ENCODE assay signal across 16 cellular contexts in the genomic region with DNA sequence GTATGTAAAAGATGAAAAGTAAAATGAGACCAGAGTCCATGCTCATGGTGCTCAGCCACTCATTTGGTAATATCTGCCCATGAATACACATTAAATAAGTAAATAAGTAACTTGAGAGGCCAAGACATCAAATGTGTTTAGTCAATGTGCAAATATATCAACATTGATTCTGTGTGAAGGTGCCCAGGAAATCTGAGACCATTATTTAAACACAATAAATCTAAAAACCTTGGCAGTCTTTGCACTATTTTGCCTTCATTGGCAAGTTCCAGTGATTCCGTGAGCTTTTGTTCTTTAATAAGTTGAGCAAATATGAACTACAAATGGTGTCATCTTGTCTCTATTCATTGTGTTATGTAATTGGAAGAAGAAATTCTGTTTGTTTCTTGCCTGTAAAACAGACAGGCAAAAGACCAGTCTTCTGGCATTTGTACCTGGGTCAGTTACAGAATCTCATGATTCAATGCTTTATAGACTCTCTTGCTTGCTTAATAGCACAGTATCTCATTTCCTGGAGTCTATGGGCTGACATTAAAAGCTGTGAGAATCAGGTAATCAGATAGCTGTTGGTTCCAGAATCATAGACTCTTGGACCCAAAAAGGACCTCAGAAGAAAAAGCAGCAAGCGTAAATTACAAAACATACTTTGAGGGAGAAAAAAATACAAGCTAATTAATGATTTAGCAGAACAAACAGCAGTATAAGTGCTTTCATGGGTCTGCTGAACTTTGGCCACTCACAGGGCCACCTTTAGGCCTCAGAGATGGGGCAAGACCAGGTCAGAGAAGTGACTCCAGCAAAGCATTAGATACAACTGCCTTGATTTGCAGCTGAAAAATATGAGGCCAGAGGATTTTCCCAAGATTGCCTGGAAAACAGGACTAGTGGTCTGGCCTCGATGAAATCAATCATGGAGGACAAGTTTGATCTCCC. TPM values are rescaled to one million over a fixed set of nuclear protein-coding genes. Genes with fewer than 3 reads are reported as not detected.
DNase-seq lines count a peak whose midpoint lies in the region; TF ChIP-seq lines count a peak whose summit lies in the region.
"Had no signal": no experiment of that assay in that cellular context is flagged by ENCODE, and none has a peak within 500 bp of the region (broad histone marks: within the 10 kb centered on the region; RNA-seq: fewer than 3 reads in every experiment).

No MANE protein-coding gene starts in this region.

- H3K4me2 ChIP-seq in GM23248 (ENCODE audit: unreplicated experiment) (no peak overlapping the region), OCI-LY7 (ENCODE audit: low read length) (no peak overlapping the region)

- DNase-seq in GM23248 (peak; percentile 28), NCI-H345 (lab: John Stamatoyannopoulos, UW) (peak; percentile 4), endodermal cell (no peak), progenitor cell of endocrine pancreas (ENCODE audit: low spot score, unreplicated experiment) (no peak), OCI-LY7 (ENCODE audit: low spot score) (no peak), iPS-NIHi11 (ENCODE audit: low spot score) (no peak)
- no peak for DNase-seq in activated naive CD8-positive, alpha-beta T cell treated with anti-CD3 and anti-CD28 coated beads for 36 hours
- DNase-seq in activated T-helper 1 cell treated with anti-CD3 and anti-CD28 coated beads, Interleukin-12 subunit alpha, Interleukin-12 subunit beta, Interleukin-2, Interleukin-4 antibody, amounts not matched to agents 30 ng/mL and 10 ng/mL and 1 ng/mL, durations not matched to agents 14 hours and 24 hours and 36 hours (ENCODE audit: low spot score) = no peak
- DNase-seq: activated naive CD4-positive, alpha-beta T cell treated with anti-CD3 and anti-CD28 coated beads, Interleukin-2, amount 10 ng/mL, durations not matched to agents 7 days and 5 days; effector CD8-positive, alpha-beta T cell; NCI-H1048; posterior cingulate gyrus; tibial artery had no signal

- H4K20me1 ChIP-seq in GM23248 (ENCODE audit: insufficient read depth) (no peaks in the 10 kb centered on the region), OCI-LY7 (ENCODE audit: insufficient read depth, low read length) (no peaks in the 10 kb centered on the region)

- no peaks in the 10 kb centered on the region for H3K27me3 ChIP-seq in GM23248 (replicated peaks; ENCODE audit: insufficient read depth)
- H3K27me3 ChIP-seq in endodermal cell (ENCODE audit: control insufficient read depth, insufficient read depth, low read length, poor library complexity, severe bottlenecking) = no peaks in the 10 kb centered on the region
- H3K27me3 ChIP-seq: cardiac muscle cell, tibial artery had no signal

- H3K9ac ChIP-seq in GM23248 = no peak overlapping the region
- H3K9ac ChIP-seq in endodermal cell (ENCODE audit: extremely low read depth, low read length, poor library complexity, severe bottlenecking) = no peak overlapping the region

- H3K27ac Mint-ChIP-seq in endodermal cell = no peak overlapping the region
- peak overlapping the region; percentile 92 for H3K27ac Mint-ChIP-seq in progenitor cell of endocrine pancreas
- H3K27ac Mint-ChIP-seq in activated naive CD8-positive, alpha-beta T cell treated with anti-CD3 and anti-CD28 coated beads for 36 hours = no peak overlapping the region
- H3K27ac Mint-ChIP-seq in activated T-helper 1 cell treated with anti-CD3 and anti-CD28 coated beads, Interleukin-12 subunit alpha, Interleukin-12 subunit beta, Interleukin-2, Interleukin-4 antibody, amounts not matched to agents 30 ng/mL and 10 ng/mL and 1 ng/mL, durations not matched to agents 14 hours and 24 hours and 36 hours = no peak overlapping the region
- H3K27ac Mint-ChIP-seq: activated naive CD4-positive, alpha-beta T cell treated with anti-CD3 and anti-CD28 coated beads, Interleukin-2, amount 10 ng/mL, durations not matched to agents 7 days and 5 days had no signal

- H3K9me2 ChIP-seq in GM23248 (ENCODE audit: insufficient read depth) (no peaks in the 10 kb centered on the region), OCI-LY7 (ENCODE audit: insufficient read depth, low read length) (no peaks in the 10 kb centered on the region)

- H3K4me3 ChIP-seq in GM23248 (no peak overlapping the region), endodermal cell (ENCODE audit: low read length) (peak overlapping the region; percentile 47), OCI-LY7 (ENCODE audit: low read depth, low read length, poor library complexity, severe bottlenecking) (no peak overlapping the region)
- H3K4me3 ChIP-seq: cardiac muscle cell, tibial artery had no signal

- in situ Hi-C loops in GM23248 (cut with MboI) = no loop called here

- intact Hi-C loops in OCI-LY7 (cut with micrococcal nuclease; ENCODE audit: unreplicated experiment) = no loop called here
- intact Hi-C loops in activated T-helper 1 cell treated with anti-CD3 and anti-CD28 coated beads, Interleukin-12 subunit alpha, Interleukin-12 subunit beta, Interleukin-2, Interleukin-4 antibody, amounts not matched to agents 30 ng/mL and 10 ng/mL and 1 ng/mL, durations not matched to agents 14 hours and 24 hours and 36 hours (cut with micrococcal nuclease) = no loop called here

- H3K4me1 ChIP-seq in GM23248 (ENCODE audit: insufficient read depth) (peaks cover 48% of the 10 kb centered on the region), endodermal cell (ENCODE audit: control insufficient read depth, insufficient read depth, low read length) (peaks cover 20% of the 10 kb centered on the region), OCI-LY7 (ENCODE audit: insufficient read depth, low read length, poor library complexity, severe bottlenecking) (no peaks in the 10 kb centered on the region)
- H3K4me1 ChIP-seq: tibial artery had no signal

- peaks cover 5% of the 10 kb centered on the region for H3K9me3 Mint-ChIP-seq in endodermal cell
- H3K9me3 Mint-ChIP-seq in progenitor cell of endocrine pancreas (ENCODE audit: low read depth) = peaks cover 6% of the 10 kb centered on the region
- H3K9me3 Mint-ChIP-seq in activated naive CD8-positive, alpha-beta T cell treated with anti-CD3 and anti-CD28 coated beads for 36 hours = no peaks in the 10 kb centered on the region
- H3K9me3 Mint-ChIP-seq in activated T-helper 1 cell treated with anti-CD3 and anti-CD28 coated beads, Interleukin-12 subunit alpha, Interleukin-12 subunit beta, Interleukin-2, Interleukin-4 antibody, amounts not matched to agents 30 ng/mL and 10 ng/mL and 1 ng/mL, durations not matched to agents 14 hours and 24 hours and 36 hours = no peaks in the 10 kb centered on the region
- H3K9me3 Mint-ChIP-seq: activated naive CD4-positive, alpha-beta T cell treated with anti-CD3 and anti-CD28 coated beads, Interleukin-2, amount 10 ng/mL, durations not matched to agents 7 days and 5 days had no signal

- H3K9me3 ChIP-seq in GM23248 (ENCODE audit: low read depth) = no peaks in the 10 kb centered on the region
- H3K9me3 ChIP-seq in endodermal cell (ENCODE audit: control insufficient read depth, low read length) = peaks cover 4% of the 10 kb centered on the region
- H3K9me3 ChIP-seq in OCI-LY7 (ENCODE audit: low read length) = no peaks in the 10 kb centered on the region
- H3K9me3 ChIP-seq: tibial artery had no signal

- no peaks in the 10 kb centered on the region for H3K27me3 Mint-ChIP-seq in endodermal cell (ENCODE audit: insufficient read depth)
- no peaks in the 10 kb centered on the region for H3K27me3 Mint-ChIP-seq in progenitor cell of endocrine pancreas
- peaks cover 7% of the 10 kb centered on the region for H3K27me3 Mint-ChIP-seq in activated naive CD8-positive, alpha-beta T cell treated with anti-CD3 and anti-CD28 coated beads for 36 hours
- no peaks in the 10 kb centered on the region for H3K27me3 Mint-ChIP-seq in activated T-helper 1 cell treated with anti-CD3 and anti-CD28 coated beads, Interleukin-12 subunit alpha, Interleukin-12 subunit beta, Interleukin-2, Interleukin-4 antibody, amounts not matched to agents 30 ng/mL and 10 ng/mL and 1 ng/mL, durations not matched to agents 14 hours and 24 hours and 36 hours (ENCODE audit: insufficient read depth)
- H3K27me3 Mint-ChIP-seq: activated naive CD4-positive, alpha-beta T cell treated with anti-CD3 and anti-CD28 coated beads, Interleukin-2, amount 10 ng/mL, durations not matched to agents 7 days and 5 days had no signal

- WGBS in GM23248 (ENCODE audit: low coverage in 1 of 2, low lambda C conversion rate in 2 of 2, missing lambda C conversion rate in 2 of 2), 2 experiments = 83 to 90% methylated on average over 3 of the region's 3 CpGs
- 96 to 100% methylated on average over 2 to 3 of the region's 3 CpGs for WGBS in endodermal cell (ENCODE audit: insufficient coverage in 1 of 2, insufficient read length in 1 of 2), 2 experiments

- H3K36me3 ChIP-seq in GM23248 (ENCODE audit: low read depth) = no peaks in the 10 kb centered on the region
- no peaks in the 10 kb centered on the region for H3K36me3 ChIP-seq in endodermal cell (ENCODE audit: control insufficient read depth, insufficient read depth, low read length)
- H3K36me3 ChIP-seq in OCI-LY7 (ENCODE audit: insufficient read depth, low read length) = no peaks in the 10 kb centered on the region
- H3K36me3 ChIP-seq: cardiac muscle cell, tibial artery had no signal

- POLR2A ChIA-PET in OCI-LY7 (lab: Charles Lee) = no interaction called here

- BruUV-seq in OCI-LY7 (replicated peaks; lab: Mats Ljungman, UMichigan) = no TSS peak

- H3K4me3 Mint-ChIP-seq in endodermal cell (no peak overlapping the region), progenitor cell of endocrine pancreas (ENCODE audit: low read depth) (no peak overlapping the region)
- H3K4me3 Mint-ChIP-seq in activated naive CD8-positive, alpha-beta T cell treated with anti-CD3 and anti-CD28 coated beads for 36 hours = no peak overlapping the region
- no peak overlapping the region for H3K4me3 Mint-ChIP-seq in activated T-helper 1 cell treated with anti-CD3 and anti-CD28 coated beads, Interleukin-12 subunit alpha, Interleukin-12 subunit beta, Interleukin-2, Interleukin-4 antibody, amounts not matched to agents 30 ng/mL and 10 ng/mL and 1 ng/mL, durations not matched to agents 14 hours and 24 hours and 36 hours
- H3K4me3 Mint-ChIP-seq: activated naive CD4-positive, alpha-beta T cell treated with anti-CD3 and anti-CD28 coated beads, Interleukin-2, amount 10 ng/mL, durations not matched to agents 7 days and 5 days had no signal

- peak overlapping the region; percentile 100 for H3K27ac ChIP-seq in GM23248
- H3K27ac ChIP-seq in endodermal cell (ENCODE audit: low read depth, low read length) = no peak overlapping the region
- H3K27ac ChIP-seq in OCI-LY7 (ENCODE audit: low read depth, low read length, poor library complexity, severe bottlenecking) = no peak overlapping the region
- H3K27ac ChIP-seq: cardiac muscle cell, tibial artery had no signal

- CTCF ChIA-PET in OCI-LY7 (lab: Charles Lee; ENCODE audit: unreplicated experiment) = no interaction called here

- TF ChIP-seq CTCF in endodermal cell (conservative IDR thresholded peaks at IDR 0.05) = no peak
- TF ChIP-seq CTCF in progenitor cell of endocrine pancreas (IDR thresholded peaks at IDR 0.05; ENCODE audit: unreplicated experiment) = no peak
- TF ChIP-seq CTCF in OCI-LY7 (conservative IDR thresholded peaks at IDR 0.05; ENCODE audit: low read length) = no peak

- H2AFZ ChIP-seq in GM23248 (peak overlapping the region; percentile 26), OCI-LY7 (ENCODE audit: low read length) (no peak overlapping the region)

- peaks cover 34% of the 10 kb centered on the region for H3K4me1 Mint-ChIP-seq in endodermal cell
- H3K4me1 Mint-ChIP-seq in progenitor cell of endocrine pancreas (ENCODE audit: low read depth) = peaks cover 39% of the 10 kb centered on the region
- H3K4me1 Mint-ChIP-seq in activated naive CD8-positive, alpha-beta T cell treated with anti-CD3 and anti-CD28 coated beads for 36 hours = no peaks in the 10 kb centered on the region
- H3K4me1 Mint-ChIP-seq in activated T-helper 1 cell treated with anti-CD3 and anti-CD28 coated beads, Interleukin-12 subunit alpha, Interleukin-12 subunit beta, Interleukin-2, Interleukin-4 antibody, amounts not matched to agents 30 ng/mL and 10 ng/mL and 1 ng/mL, durations not matched to agents 14 hours and 24 hours and 36 hours (ENCODE audit: low read depth) = no peaks in the 10 kb centered on the region
- H3K4me1 Mint-ChIP-seq: activated naive CD4-positive, alpha-beta T cell treated with anti-CD3 and anti-CD28 coated beads, Interleukin-2, amount 10 ng/mL, durations not matched to agents 7 days and 5 days had no signal

- H3K36me3 Mint-ChIP-seq in endodermal cell (ENCODE audit: low read depth) (no peaks in the 10 kb centered on the region), progenitor cell of endocrine pancreas (ENCODE audit: insufficient read depth) (no peaks in the 10 kb centered on the region)
- H3K36me3 Mint-ChIP-seq in activated naive CD8-positive, alpha-beta T cell treated with anti-CD3 and anti-CD28 coated beads for 36 hours = no peaks in the 10 kb centered on the region
- H3K36me3 Mint-ChIP-seq in activated T-helper 1 cell treated with anti-CD3 and anti-CD28 coated beads, Interleukin-12 subunit alpha, Interleukin-12 subunit beta, Interleukin-2, Interleukin-4 antibody, amounts not matched to agents 30 ng/mL and 10 ng/mL and 1 ng/mL, durations not matched to agents 14 hours and 24 hours and 36 hours (ENCODE audit: low read depth) = no peaks in the 10 kb centered on the region
- H3K36me3 Mint-ChIP-seq: activated naive CD4-positive, alpha-beta T cell treated with anti-CD3 and anti-CD28 coated beads, Interleukin-2, amount 10 ng/mL, durations not matched to agents 7 days and 5 days had no signal

- no peaks in the 10 kb centered on the region for H3K79me2 ChIP-seq in GM23248 (ENCODE audit: insufficient read depth)
- no peaks in the 10 kb centered on the region for H3K79me2 ChIP-seq in OCI-LY7 (ENCODE audit: insufficient read depth, low read depth, low read length)

- H3F3A ChIP-seq in GM23248 (ENCODE audit: insufficient read depth) = peaks cover 36% of the 10 kb centered on the region

RNA-seq across cellular contexts. Expression of a gene that starts 20.0 kb away (rescaled TPM):
- not detected in 2 replicates for total RNA-seq in GM23248 (2014; rRNA removed; shearing (Covaris generic))
- polyA plus RNA-seq in GM23248 (2016; fragmentation: Nextera tagmentation; extraction: Ambion mirVana) = 0.24 TPM in 1 of 2 replicates, not detected in the other
- not detected for total RNA-seq in endodermal cell
- not detected for polyA plus RNA-seq in endodermal cell (2013, experiment 1 of 2)
- polyA plus RNA-seq in endodermal cell (2013, experiment 2 of 2) = not detected
- total RNA-seq in progenitor cell of endocrine pancreas = not detected in 2 replicates
- total RNA-seq in OCI-LY7 (2014; rRNA removed; shearing (Covaris generic)) = not detected in 2 replicates
- total RNA-seq in OCI-LY7 (2022) = not detected in 2 replicates
- total RNA-seq in activated naive CD8-positive, alpha-beta T cell treated with anti-CD3 and anti-CD28 coated beads for 36 hours = not detected
- not detected in 2 replicates for total RNA-seq in activated T-helper 1 cell treated with anti-CD3 and anti-CD28 coated beads, Interleukin-12 subunit alpha, Interleukin-12 subunit beta, Interleukin-2, Interleukin-4 antibody, amounts not matched to agents 30 ng/mL and 10 ng/mL and 1 ng/mL, durations not matched to agents 14 hours and 24 hours and 36 hours
- total RNA-seq: cardiac muscle cell, kidney epithelial cell had no signal
- polyA plus RNA-seq: BJ, cardiac muscle cell had no signal

RNA-seq across cellular contexts. Expression of a gene that starts 21.0 kb away (rescaled TPM):
- not detected in 2 replicates for total RNA-seq in GM23248 (2014; rRNA removed; shearing (Covaris generic))
- not detected in 2 replicates for polyA plus RNA-seq in GM23248 (2016; fragmentation: Nextera tagmentation; extraction: Ambion mirVana)
- total RNA-seq in endodermal cell = not detected
- polyA plus RNA-seq in endodermal cell (2013, experiment 1 of 2) = not detected
- polyA plus RNA-seq in endodermal cell (2013, experiment 2 of 2) = not detected
- not detected in 2 replicates for total RNA-seq in progenitor cell of endocrine pancreas
- not detected in 2 replicates for total RNA-seq in OCI-LY7 (2014; rRNA removed; shearing (Covaris generic))
- total RNA-seq in OCI-LY7 (2022) = not detected in 2 replicates
- total RNA-seq in activated naive CD8-positive, alpha-beta T cell treated with anti-CD3 and anti-CD28 coated beads for 36 hours = not detected
- total RNA-seq in activated T-helper 1 cell treated with anti-CD3 and anti-CD28 coated beads, Interleukin-12 subunit alpha, Interleukin-12 subunit beta, Interleukin-2, Interleukin-4 antibody, amounts not matched to agents 30 ng/mL and 10 ng/mL and 1 ng/mL, durations not matched to agents 14 hours and 24 hours and 36 hours = not detected in 2 replicates
- total RNA-seq: cardiac muscle cell, kidney epithelial cell had no signal
- polyA plus RNA-seq: BJ, cardiac muscle cell had no signal

RNA-seq across cellular contexts. Expression of a gene that starts 37.7 kb away (rescaled TPM):
- not detected in 2 replicates for total RNA-seq in GM23248 (2014; rRNA removed; shearing (Covaris generic))
- not detected in 2 replicates for polyA plus RNA-seq in GM23248 (2016; fragmentation: Nextera tagmentation; extraction: Ambion mirVana)
- total RNA-seq in endodermal cell (under 1 TPM in 1 of 2 donors, not detected in 1; 0.24 TPM), progenitor cell of endocrine pancreas (not detected in 2 replicates), OCI-LY7 (2022) (not detected in 2 replicates)
- polyA plus RNA-seq in endodermal cell (2013, experiment 1 of 2) = not detected
- polyA plus RNA-seq in endodermal cell (2013, experiment 2 of 2) = not detected
- not detected in 2 replicates for total RNA-seq in OCI-LY7 (2014; rRNA removed; shearing (Covaris generic))
- total RNA-seq in activated naive CD8-positive, alpha-beta T cell treated with anti-CD3 and anti-CD28 coated beads for 36 hours = not detected
- not detected in 2 replicates for total RNA-seq in activated T-helper 1 cell treated with anti-CD3 and anti-CD28 coated beads, Interleukin-12 subunit alpha, Interleukin-12 subunit beta, Interleukin-2, Interleukin-4 antibody, amounts not matched to agents 30 ng/mL and 10 ng/mL and 1 ng/mL, durations not matched to agents 14 hours and 24 hours and 36 hours
- total RNA-seq: cardiac muscle cell, kidney epithelial cell had no signal
- polyA plus RNA-seq: cardiac muscle cell had no signal

Comparison
In these comparisons a context has a peak if more than half of its experiments do, and no peak if none do; other contexts are left out.
1. DNase-seq: peak in GM23248 (single experiment) and NCI-H345 (single experiment); none in endodermal cell (single experiment), progenitor cell of endocrine pancreas (single experiment), OCI-LY7 (single experiment), iPS-NIHi11 (single experiment), activated naive CD8-positive, alpha-beta T cell treated with anti-CD3 and anti-CD28 coated beads for 36 hours (single experiment) and activated T-helper 1 cell treated with anti-CD3 and anti-CD28 coated beads, Interleukin-12 subunit alpha, Interleukin-12 subunit beta, Interleukin-2, Interleukin-4 antibody, amounts not matched to agents 30 ng/mL and 10 ng/mL and 1 ng/mL, durations not matched to agents 14 hours and 24 hours and 36 hours (single experiment).